1 cellular context compared by ENCODE assay signal in the genomic region with DNA sequence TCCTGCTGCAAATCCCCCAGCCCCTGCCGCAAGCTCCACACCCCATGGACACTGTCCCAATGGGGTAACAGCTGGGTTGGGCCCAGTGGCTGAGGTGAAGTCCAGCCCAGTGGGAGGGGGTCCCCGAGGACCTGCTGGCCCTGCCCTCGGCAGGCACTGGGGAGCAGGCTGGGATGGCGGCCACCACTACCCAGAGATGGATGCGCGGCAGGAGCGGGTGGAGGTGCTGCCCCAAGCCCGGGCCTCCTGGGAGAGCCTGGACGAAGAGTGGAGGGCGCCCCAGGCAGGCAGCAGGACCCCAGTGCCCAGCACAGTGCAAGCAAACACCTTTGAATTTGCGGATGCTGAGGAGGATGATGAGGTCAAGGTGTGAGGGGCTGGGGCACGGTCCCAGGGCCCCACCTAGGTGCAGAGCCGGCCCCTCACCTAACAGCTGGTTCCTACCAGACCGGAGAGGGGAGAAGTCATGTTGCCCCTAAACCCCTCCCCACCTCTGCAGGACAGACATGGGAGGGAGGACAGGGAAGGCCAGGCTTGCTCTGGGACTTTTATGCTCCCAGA.
TF ChIP-seq lines count a peak whose summit lies in the region.

No MANE protein-coding gene starts in this region.

TF ChIP-seq in HepG2, 621 proteins besides CTCF, POLR2A, EP300 and RAD21 (continues in another document):
- TF ChIP-seq PREB (CRISPR knock-in tag; IDR thresholded peaks at IDR 0.05), result 0 out of 2 replicates have a peak, but pooled peaks have one; percentile 46
- no peak for TF ChIP-seq FOSL1 (CRISPR knock-in tag; IDR thresholded peaks at IDR 0.05; ENCODE audit: borderline replicate concordance)
- TF ChIP-seq TFE3 (CRISPR knock-in tag; IDR thresholded peaks at IDR 0.05), result no peak
- TF ChIP-seq HOMEZ (CRISPR knock-in tag; IDR thresholded peaks at IDR 0.05; ENCODE audit: low read depth), result no peak
- peak; percentile 33; the same call in 1 of the 2 replicates for TF ChIP-seq HES4 (CRISPR knock-in tag; IDR thresholded peaks at IDR 0.05; ENCODE audit: borderline replicate concordance)
- no peak for TF ChIP-seq LCORL (IDR thresholded peaks at IDR 0.05)
- no peak for TF ChIP-seq LCORL (CRISPR knock-in tag; IDR thresholded peaks at IDR 0.05)
- TF ChIP-seq RXRA (CRISPR knock-in tag; IDR thresholded peaks at IDR 0.05), result 0 out of 2 replicates have a peak, but pooled peaks have one; percentile 3
- TF ChIP-seq RBM39 (IDR thresholded peaks at IDR 0.05; ENCODE audit: low read depth, low read length, poor library complexity, severe bottlenecking), result peak; percentile 51
- TF ChIP-seq SMAD9 (CRISPR knock-in tag; IDR thresholded peaks at IDR 0.05), result no peak
- TF ChIP-seq CSRNP1 (CRISPR knock-in tag; IDR thresholded peaks at IDR 0.05), result 0 out of 2 replicates have a peak, but pooled peaks have one; percentile 13
- 0 out of 2 replicates have a peak, but pooled peaks have one; percentile 45 for TF ChIP-seq ARNT2 (CRISPR knock-in tag; IDR thresholded peaks at IDR 0.05; ENCODE audit: low read depth)
- TF ChIP-seq, protein P1, sequence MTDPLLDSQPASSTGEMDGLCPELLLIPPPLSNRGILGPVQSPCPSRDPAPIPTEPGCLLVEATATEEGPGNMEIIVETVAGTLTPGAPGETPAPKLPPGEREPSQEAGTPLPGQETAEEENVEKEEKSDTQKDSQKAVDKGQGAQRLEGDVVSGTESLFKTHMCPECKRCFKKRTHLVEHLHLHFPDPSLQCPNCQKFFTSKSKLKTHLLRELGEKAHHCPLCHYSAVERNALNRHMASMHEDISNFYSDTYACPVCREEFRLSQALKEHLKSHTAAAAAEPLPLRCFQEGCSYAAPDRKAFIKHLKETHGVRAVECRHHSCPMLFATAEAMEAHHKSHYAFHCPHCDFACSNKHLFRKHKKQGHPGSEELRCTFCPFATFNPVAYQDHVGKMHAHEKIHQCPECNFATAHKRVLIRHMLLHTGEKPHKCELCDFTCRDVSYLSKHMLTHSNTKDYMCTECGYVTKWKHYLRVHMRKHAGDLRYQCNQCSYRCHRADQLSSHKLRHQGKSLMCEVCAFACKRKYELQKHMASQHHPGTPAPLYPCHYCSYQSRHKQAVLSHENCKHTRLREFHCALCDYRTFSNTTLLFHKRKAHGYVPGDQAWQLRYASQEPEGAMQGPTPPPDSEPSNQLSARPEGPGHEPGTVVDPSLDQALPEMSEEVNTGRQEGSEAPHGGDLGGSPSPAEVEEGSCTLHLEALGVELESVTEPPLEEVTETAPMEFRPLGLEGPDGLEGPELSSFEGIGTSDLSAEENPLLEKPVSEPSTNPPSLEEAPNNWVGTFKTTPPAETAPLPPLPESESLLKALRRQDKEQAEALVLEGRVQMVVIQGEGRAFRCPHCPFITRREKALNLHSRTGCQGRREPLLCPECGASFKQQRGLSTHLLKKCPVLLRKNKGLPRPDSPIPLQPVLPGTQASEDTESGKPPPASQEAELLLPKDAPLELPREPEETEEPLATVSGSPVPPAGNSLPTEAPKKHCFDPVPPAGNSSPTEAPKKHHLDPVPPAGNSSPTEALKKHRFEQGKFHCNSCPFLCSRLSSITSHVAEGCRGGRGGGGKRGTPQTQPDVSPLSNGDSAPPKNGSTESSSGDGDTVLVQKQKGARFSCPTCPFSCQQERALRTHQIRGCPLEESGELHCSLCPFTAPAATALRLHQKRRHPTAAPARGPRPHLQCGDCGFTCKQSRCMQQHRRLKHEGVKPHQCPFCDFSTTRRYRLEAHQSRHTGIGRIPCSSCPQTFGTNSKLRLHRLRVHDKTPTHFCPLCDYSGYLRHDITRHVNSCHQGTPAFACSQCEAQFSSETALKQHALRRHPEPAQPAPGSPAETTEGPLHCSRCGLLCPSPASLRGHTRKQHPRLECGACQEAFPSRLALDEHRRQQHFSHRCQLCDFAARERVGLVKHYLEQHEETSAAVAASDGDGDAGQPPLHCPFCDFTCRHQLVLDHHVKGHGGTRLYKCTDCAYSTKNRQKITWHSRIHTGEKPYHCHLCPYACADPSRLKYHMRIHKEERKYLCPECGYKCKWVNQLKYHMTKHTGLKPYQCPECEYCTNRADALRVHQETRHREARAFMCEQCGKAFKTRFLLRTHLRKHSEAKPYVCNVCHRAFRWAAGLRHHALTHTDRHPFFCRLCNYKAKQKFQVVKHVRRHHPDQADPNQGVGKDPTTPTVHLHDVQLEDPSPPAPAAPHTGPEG (CRISPR knock-in tag; IDR thresholded peaks at IDR 0.05), result 0 out of 2 replicates have a peak, but pooled peaks have one; percentile 28
- no peak for TF ChIP-seq GLMP (CRISPR knock-in tag; IDR thresholded peaks at IDR 0.05; ENCODE audit: borderline replicate concordance)
- 0 out of 2 replicates have a peak, but pooled peaks have one; percentile 2 for TF ChIP-seq ZNF546 (CRISPR knock-in tag; conservative IDR thresholded peaks at IDR 0.05)
- peak; percentile 16; the same call in 1 of the 2 replicates for TF ChIP-seq ZFP90 (CRISPR knock-in tag; IDR thresholded peaks at IDR 0.05; ENCODE audit: borderline replicate concordance)
- TF ChIP-seq TEAD3 (CRISPR knock-in tag; optimal IDR thresholded peaks at IDR 0.05; ENCODE audit: borderline replicate concordance), result peak; percentile 5
- peak; percentile 14; the same call in 1 of the 2 replicates for TF ChIP-seq ZNF292 (CRISPR knock-in tag; IDR thresholded peaks at IDR 0.05; ENCODE audit: borderline replicate concordance, low read depth)
- peak; percentile 31; the same call in 1 of the 2 replicates for TF ChIP-seq ZNF225 (CRISPR knock-in tag; IDR thresholded peaks at IDR 0.05)
- TF ChIP-seq RBFOX2 (IDR thresholded peaks at IDR 0.05; ENCODE audit: low read depth, low read length), result peak; percentile 93
- TF ChIP-seq ZNF446 (CRISPR knock-in tag; IDR thresholded peaks at IDR 0.05), result 0 out of 2 replicates have a peak, but pooled peaks have one; percentile 35
- 0 out of 2 replicates have a peak, but pooled peaks have one; percentile 5 for TF ChIP-seq MTA1 (CRISPR knock-in tag; IDR thresholded peaks at IDR 0.05; ENCODE audit: borderline replicate concordance)
- TF ChIP-seq AGO2 (optimal IDR thresholded peaks at IDR 0.05; ENCODE audit: low read depth, low read length), result peak; percentile 98
- TF ChIP-seq MTA3 (CRISPR knock-in tag; IDR thresholded peaks at IDR 0.05), result no peak
- TF ChIP-seq ZNF367 (CRISPR knock-in tag; IDR thresholded peaks at IDR 0.05; ENCODE audit: borderline replicate concordance), result no peak
- TF ChIP-seq, protein P2, sequence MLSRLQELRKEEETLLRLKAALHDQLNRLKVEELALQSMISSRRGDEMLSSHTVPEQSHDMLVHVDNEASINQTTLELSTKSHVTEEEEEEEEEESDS (CRISPR knock-in tag; IDR thresholded peaks at IDR 0.05; ENCODE audit: borderline replicate concordance), result no peak
- no peak for TF ChIP-seq TBP (CRISPR knock-in tag; IDR thresholded peaks at IDR 0.05)
- TF ChIP-seq PRDM15 (CRISPR knock-in tag; IDR thresholded peaks at IDR 0.05), result 0 out of 2 replicates have a peak, but pooled peaks have one; percentile 16
- TF ChIP-seq ISL2 (CRISPR knock-in tag; IDR thresholded peaks at IDR 0.05), result no peak
